In genomic region chr1:236018885-236019453, GRCh38 we compare ENCODE assay signal across 14 cellular contexts. TPM values are rescaled to one million over a fixed set of nuclear protein-coding genes. Genes with fewer than 3 reads are reported as not detected.
DNase-seq lines count a peak whose midpoint lies in the region; ATAC-seq and TF ChIP-seq lines count a peak whose summit lies in the region.
"Had no signal": no experiment of that assay in that cellular context is flagged by ENCODE, and none has a peak within 500 bp of the region (broad histone marks: within the 10 kb centered on the region; RNA-seq: fewer than 3 reads in every experiment).

No MANE protein-coding gene starts in this region.

- H3K27me3 ChIP-seq in right lobe of liver (no peaks in the 10 kb centered on the region), skeletal muscle tissue (ENCODE audit: control insufficient read depth in 3 of 3, insufficient read depth in 3 of 3, low read length in 3 of 3) (peaks cover 0 to 2% (median 0%) of the 10 kb centered on the region in 3 donors)

- no peak for TF ChIP-seq CTCF in fibroblast of mammary gland (conservative IDR thresholded peaks at IDR 0.05; ENCODE audit: control insufficient read depth, insufficient read depth, low read depth, low read length)
- no peak for TF ChIP-seq CTCF in right lobe of liver (IDR thresholded peaks at IDR 0.05)

- H3K36me3 ChIP-seq in right lobe of liver (peaks cover 0 to 29% (median 13%) of the 10 kb centered on the region in 4 donors), skeletal muscle tissue (ENCODE audit: control insufficient read depth in 3 of 3, insufficient read depth in 3 of 3, low read length in 3 of 3) (peaks cover 0 to 7% (median 5%) of the 10 kb centered on the region in 3 donors)

- intact Hi-C loops in right lobe of liver (cut with DNase I), result no loop called here
- intact Hi-C loops in activated CD4-positive, alpha-beta memory T cell treated with anti-CD3 and anti-CD28 coated beads for 36 hours (cut with micrococcal nuclease), result no loop called here

- H3K27ac Mint-ChIP-seq in activated CD4-positive, alpha-beta memory T cell treated with anti-CD3 and anti-CD28 coated beads for 36 hours, result no peak overlapping the region
- H3K27ac Mint-ChIP-seq: activated naive CD8-positive, alpha-beta T cell treated with anti-CD3 and anti-CD28 coated beads, Interleukin-2, amount 10 ng/mL, durations not matched to agents 7 days and 5 days; B cell; T-helper 1 cell treated with Interleukin-12 subunit alpha and Interleukin-12 subunit beta and Interleukin-4 antibody, amounts not matched to agents 30 μg/mL and 1 μg/mL, for 36 hours had no signal

- peaks cover 0 to 17% (median 8%) of the 10 kb centered on the region in 4 donors for H3K4me1 ChIP-seq in right lobe of liver
- H3K4me1 ChIP-seq in skeletal muscle tissue (ENCODE audit: control insufficient read depth in 3 of 3, insufficient read depth in 3 of 3, low read length in 3 of 3), result peaks cover 13 to 25% (median 24%) of the 10 kb centered on the region in 3 donors

- H3K9ac ChIP-seq in skeletal muscle tissue (ENCODE audit: low read depth in 1 of 3, low read length in 3 of 3), result no peak overlapping the region

- H3K9me3 Mint-ChIP-seq in activated CD4-positive, alpha-beta memory T cell treated with anti-CD3 and anti-CD28 coated beads for 36 hours, result no peaks in the 10 kb centered on the region
- H3K9me3 Mint-ChIP-seq: activated naive CD8-positive, alpha-beta T cell treated with anti-CD3 and anti-CD28 coated beads, Interleukin-2, amount 10 ng/mL, durations not matched to agents 7 days and 5 days; T-helper 1 cell treated with Interleukin-12 subunit alpha and Interleukin-12 subunit beta and Interleukin-4 antibody, amounts not matched to agents 30 μg/mL and 1 μg/mL, for 36 hours had no signal

- H3K27ac ChIP-seq in right lobe of liver (peak overlapping the region; percentile 45 to 93 (median 80)), skeletal muscle tissue (ENCODE audit: low read depth, low read length) (peak overlapping the region; percentile 74)
- H3K27ac ChIP-seq: PC-9 had no signal

- H3K4me3 ChIP-seq in fibroblast of mammary gland (ENCODE audit: control insufficient read depth, low read depth, low read length) (no peak overlapping the region), right lobe of liver (no peak overlapping the region), skeletal muscle tissue (ENCODE audit: low read length in 3 of 3) (no peak overlapping the region)
- H3K4me3 ChIP-seq: PC-9 had no signal

- WGBS in right lobe of liver (ENCODE audit: insufficient coverage, low coverage, low lambda C conversion rate, missing lambda C conversion rate), result 22% methylated on average over 4 of the region's 5 CpGs

- TF ChIP-seq POLR2A in right lobe of liver (IDR thresholded peaks at IDR 0.05), result no peak

- DNase-seq in GM04504 (ENCODE audit: low read depth) (peak; percentile 77), fibroblast of mammary gland (ENCODE audit: low read depth) (peak; percentile 99), right lobe of liver (peak; percentile 65 to 89 (median 86)), NCI-H1092 (lab: John Stamatoyannopoulos, UW) (no peak), cerebellar nuclear complex (lab: John Stamatoyannopoulos, UW) (no peak)
- no peak for DNase-seq in activated CD4-positive, alpha-beta memory T cell treated with anti-CD3 and anti-CD28 coated beads for 36 hours
- DNase-seq: activated naive CD8-positive, alpha-beta T cell treated with anti-CD3 and anti-CD28 coated beads, Interleukin-2, amount 10 ng/mL, durations not matched to agents 7 days and 5 days; EL; islet precursor cell; PC-9 had no signal

- no peaks in the 10 kb centered on the region for H3K27me3 Mint-ChIP-seq in activated CD4-positive, alpha-beta memory T cell treated with anti-CD3 and anti-CD28 coated beads for 36 hours

- CTCF ChIA-PET in activated CD4-positive, alpha-beta memory T cell treated with anti-CD3 and anti-CD28 coated beads for 36 hours (lab: Charles Lee), result no interaction called here

- ATAC-seq in right lobe of liver (peak; percentile 85 to 88 (median 88)), GM21619 (IDR thresholded peaks at IDR 0.05; ENCODE audit: unreplicated experiment) (no peak)

- H3K4me3 Mint-ChIP-seq in activated CD4-positive, alpha-beta memory T cell treated with anti-CD3 and anti-CD28 coated beads for 36 hours, result no peak overlapping the region
- H3K4me3 Mint-ChIP-seq: activated naive CD8-positive, alpha-beta T cell treated with anti-CD3 and anti-CD28 coated beads, Interleukin-2, amount 10 ng/mL, durations not matched to agents 7 days and 5 days; B cell; T-helper 1 cell treated with Interleukin-12 subunit alpha and Interleukin-12 subunit beta and Interleukin-4 antibody, amounts not matched to agents 30 μg/mL and 1 μg/mL, for 36 hours had no signal

- H3K9me3 ChIP-seq in right lobe of liver (no peaks in the 10 kb centered on the region), skeletal muscle tissue (ENCODE audit: control insufficient read depth in 3 of 3, low read length in 3 of 3) (no peaks in the 10 kb centered on the region)

- H3K36me3 Mint-ChIP-seq in activated CD4-positive, alpha-beta memory T cell treated with anti-CD3 and anti-CD28 coated beads for 36 hours, result no peaks in the 10 kb centered on the region
- H3K36me3 Mint-ChIP-seq: activated naive CD8-positive, alpha-beta T cell treated with anti-CD3 and anti-CD28 coated beads, Interleukin-2, amount 10 ng/mL, durations not matched to agents 7 days and 5 days had no signal

- POLR2A ChIA-PET in activated CD4-positive, alpha-beta memory T cell treated with anti-CD3 and anti-CD28 coated beads for 36 hours (lab: Charles Lee), result no interaction called here

- no peaks in the 10 kb centered on the region for H3K4me1 Mint-ChIP-seq in activated CD4-positive, alpha-beta memory T cell treated with anti-CD3 and anti-CD28 coated beads for 36 hours (ENCODE audit: low read depth)
- H3K4me1 Mint-ChIP-seq: activated naive CD8-positive, alpha-beta T cell treated with anti-CD3 and anti-CD28 coated beads, Interleukin-2, amount 10 ng/mL, durations not matched to agents 7 days and 5 days; B cell had no signal

RNA-seq across cellular contexts. Expression of gene NID1, which starts 45.9 kb away (rescaled TPM):
- 10 to 100 TPM; 45.7 to 67.1 (median 59.1) TPM for total RNA-seq in right lobe of liver
- 107 TPM for total RNA-seq in skeletal muscle tissue
- under 1 TPM; 0.05 to 0.07 TPM for total RNA-seq in activated CD4-positive, alpha-beta memory T cell treated with anti-CD3 and anti-CD28 coated beads for 36 hours
- total RNA-seq: B cell, PC-9 had no signal

Comparison
In these comparisons a context has a peak if more than half of its experiments do, and no peak if none do; other contexts are left out.
1. DNase-seq: peak in GM04504 (single experiment), fibroblast of mammary gland (single experiment) and right lobe of liver (3 of 3); none in NCI-H1092 (single experiment), cerebellar nuclear complex (0 of 2) and activated CD4-positive, alpha-beta memory T cell treated with anti-CD3 and anti-CD28 coated beads for 36 hours (single experiment).
2. RNA of gene NID1, which starts 45.9 kb away (total RNA-seq): 107 TPM in skeletal muscle tissue (single experiment) and 45.7 to 67.1 TPM in right lobe of liver; 0.05 to 0.07 TPM in activated CD4-positive, alpha-beta memory T cell treated with anti-CD3 and anti-CD28 coated beads for 36 hours; every median in the first group is over 10 times any median in the second.